Comparison of ENCODE assay signal across 29 cellular contexts in the genomic region with DNA sequence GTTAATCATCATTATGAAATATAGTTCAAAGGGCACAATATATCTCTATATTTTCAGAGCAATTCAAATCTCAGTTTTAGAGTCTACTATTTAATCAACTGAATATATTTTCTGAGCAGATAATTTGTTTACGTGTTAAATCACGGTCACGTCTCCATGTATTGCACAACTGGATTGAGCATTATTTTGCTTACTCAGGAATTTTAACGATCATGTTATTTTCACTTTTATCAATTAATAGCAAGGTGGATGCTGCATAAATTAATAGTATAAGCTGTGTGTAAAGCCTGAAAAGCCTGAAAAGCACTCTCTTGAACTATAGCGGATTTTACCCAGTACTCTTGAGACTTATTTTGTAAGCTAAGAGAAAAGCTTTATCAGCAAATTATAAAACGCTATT.
"Had no signal": no experiment of that assay in that cellular context is flagged by ENCODE, and none has a peak within 500 bp of the region (broad histone marks: within the 10 kb centered on the region; RNA-seq: fewer than 3 reads in every experiment).

No MANE protein-coding gene starts in this region.

- H3K4me3 Mint-ChIP-seq: naive thymus-derived CD8-positive, alpha-beta T cell; nephron; neural crest cell; stimulated activated memory B cell treated with anti-CD40 and anti-IgM and Interleukin-4, amounts not matched to agents 10 μg/mL and 1 μg/mL and 100 μg/mL, for 72 hours; stimulated activated naive CD8-positive, alpha-beta T cell treated with anti-CD3 and anti-CD28 coated beads, Interleukin-15, amount 100 ng/mL, for 72 hours; type B pancreatic cell had no signal

- ATAC-seq: left cardiac atrium; left lobe of liver; left ventricle myocardium superior; lower lobe of right lung; naive thymus-derived CD8-positive, alpha-beta T cell; pancreas; right cardiac atrium; stimulated activated memory B cell treated with anti-CD40 and anti-IgM and Interleukin-4, amounts not matched to agents 10 μg/mL and 1 μg/mL and 100 μg/mL, for 72 hours; stimulated activated naive CD8-positive, alpha-beta T cell treated with anti-CD3 and anti-CD28 coated beads, Interleukin-15, amount 100 ng/mL, for 72 hours had no signal

- H3K4me1 ChIP-seq: lower lobe of right lung, pancreas, prostate gland, sigmoid colon, spleen, tibial nerve, uterus had no signal

- H3K9me3 ChIP-seq: lower lobe of right lung, pancreas, prostate gland, sigmoid colon, tibial nerve, uterus had no signal

- H3K4me3 ChIP-seq: lower lobe of right lung, pancreas, prostate gland, sigmoid colon, spleen, tibial nerve, uterus had no signal

- DNase-seq: hippocampal formation; kidney glomerular epithelial cell; left cardiac atrium; left ventricle myocardium superior; lower lobe of right lung; mammary epithelial cell; mesenchymal stem cell; naive thymus-derived CD8-positive, alpha-beta T cell; nucleus accumbens; pancreas; posterior cingulate gyrus; retina; right cardiac atrium; sigmoid colon; small intestine; spleen; stimulated activated CD4-positive, alpha-beta T cell treated with anti-CD3 and anti-CD28 coated beads, Interleukin-4, amount 100 ng/mL, for 24 hours; stimulated activated naive CD4-positive, alpha-beta T cell treated with Interleukin-2 at 50 U/mL for 16 hours; stimulated activated naive CD8-positive, alpha-beta T cell treated with anti-CD3 and anti-CD28 coated beads, Interleukin-15, amount 100 ng/mL, for 72 hours; substantia nigra; uterus had no signal

- H3K27ac ChIP-seq: lower lobe of right lung, pancreas, prostate gland, sigmoid colon, spleen, tibial nerve, uterus had no signal

- H3K36me3 ChIP-seq: lower lobe of right lung, pancreas, prostate gland, sigmoid colon, spleen, tibial nerve, uterus had no signal

- H3K27me3 Mint-ChIP-seq: naive thymus-derived CD8-positive, alpha-beta T cell; stimulated activated memory B cell treated with anti-CD40 and anti-IgM and Interleukin-4, amounts not matched to agents 10 μg/mL and 1 μg/mL and 100 μg/mL, for 72 hours; stimulated activated naive CD8-positive, alpha-beta T cell treated with anti-CD3 and anti-CD28 coated beads, Interleukin-15, amount 100 ng/mL, for 72 hours; type B pancreatic cell had no signal

- H3K36me3 Mint-ChIP-seq: naive thymus-derived CD8-positive, alpha-beta T cell; stimulated activated memory B cell treated with anti-CD40 and anti-IgM and Interleukin-4, amounts not matched to agents 10 μg/mL and 1 μg/mL and 100 μg/mL, for 72 hours; type B pancreatic cell had no signal

- H3K9me3 Mint-ChIP-seq: neural crest cell; stimulated activated naive CD8-positive, alpha-beta T cell treated with anti-CD3 and anti-CD28 coated beads, Interleukin-15, amount 100 ng/mL, for 72 hours had no signal

- FAIRE-seq: keratinocyte, pancreas, small intestine had no signal

- H3K27me3 ChIP-seq: sigmoid colon, spleen, tibial nerve, uterus had no signal

- H3K27ac Mint-ChIP-seq: naive thymus-derived CD8-positive, alpha-beta T cell; nephron; stimulated activated memory B cell treated with anti-CD40 and anti-IgM and Interleukin-4, amounts not matched to agents 10 μg/mL and 1 μg/mL and 100 μg/mL, for 72 hours; stimulated activated naive CD8-positive, alpha-beta T cell treated with anti-CD3 and anti-CD28 coated beads, Interleukin-15, amount 100 ng/mL, for 72 hours; type B pancreatic cell had no signal

- H3K4me1 Mint-ChIP-seq: naive thymus-derived CD8-positive, alpha-beta T cell; nephron; neural crest cell; stimulated activated memory B cell treated with anti-CD40 and anti-IgM and Interleukin-4, amounts not matched to agents 10 μg/mL and 1 μg/mL and 100 μg/mL, for 72 hours; stimulated activated naive CD8-positive, alpha-beta T cell treated with anti-CD3 and anti-CD28 coated beads, Interleukin-15, amount 100 ng/mL, for 72 hours had no signal
